Comparison of ENCODE assay signal across 30 cellular contexts in the genomic region with DNA sequence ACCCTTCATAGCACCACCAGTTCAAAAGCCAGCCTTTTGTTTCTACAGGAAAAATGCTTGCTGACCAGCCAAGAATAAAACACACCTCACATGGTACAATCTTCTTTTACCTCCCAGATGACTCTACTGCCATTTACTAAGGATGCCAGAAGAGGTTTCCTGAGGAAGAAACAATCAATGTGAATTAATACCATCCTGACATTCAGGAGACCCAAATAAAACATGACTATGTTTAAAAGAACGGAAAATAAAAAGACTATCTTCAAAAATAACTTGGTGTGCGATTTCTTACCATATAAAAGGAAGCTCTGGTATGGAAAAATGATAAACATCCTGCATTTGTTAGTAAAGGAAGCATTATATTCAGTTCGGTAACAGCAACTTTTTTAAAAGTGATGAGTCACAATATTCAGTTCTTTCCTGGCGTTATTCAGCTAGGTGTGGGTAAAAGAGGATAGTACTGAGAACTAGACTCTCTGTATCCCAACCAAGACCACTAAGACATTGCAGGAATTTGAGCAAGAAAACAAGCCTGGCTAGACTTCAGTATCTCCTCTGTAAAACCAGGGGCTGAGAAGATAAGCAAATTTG. TPM values are rescaled to one million over a fixed set of nuclear protein-coding genes. Genes with fewer than 3 reads are reported as not detected.
A peak's percentile ranks its signal among the peaks of the same experiment; 100 is the strongest.
DNase-seq lines count a peak whose midpoint lies in the region; ATAC-seq and TF ChIP-seq lines count a peak whose summit lies in the region.
"Had no signal": no experiment of that assay in that cellular context is flagged by ENCODE, and none has a peak within 500 bp of the region (broad histone marks: within the 10 kb centered on the region; RNA-seq: fewer than 3 reads in every experiment).

No MANE protein-coding gene starts in this region.

- peak overlapping the region; percentile 43 for H2AFZ ChIP-seq in smooth muscle cell (ENCODE audit: low read depth)

- no peaks in the 10 kb centered on the region for H3F3A ChIP-seq in smooth muscle cell (ENCODE audit: low read depth)

- H3K4me1 Mint-ChIP-seq in endothelial cell (ENCODE audit: unreplicated experiment) = peaks cover 6% of the 10 kb centered on the region
- H3K4me1 Mint-ChIP-seq: activated naive CD8-positive, alpha-beta T cell treated with anti-CD3 and anti-CD28 coated beads, Interleukin-2, amount 10 ng/mL, durations not matched to agents 7 days and 5 days; IgD-negative memory B cell; stimulated activated memory B cell treated with anti-CD40 and anti-IgM and Interleukin-4, amounts not matched to agents 10 μg/mL and 1 μg/mL and 100 μg/mL, for 72 hours had no signal

- ATAC-seq in RWPE2 (ENCODE audit: low read depth) (peak; percentile 40; the same call in 1 of the 3 replicates), left cardiac atrium (no peak)
- ATAC-seq: heart left ventricle; right cardiac atrium; stimulated activated memory B cell treated with anti-CD40 and anti-IgM and Interleukin-4, amounts not matched to agents 10 μg/mL and 1 μg/mL and 100 μg/mL, for 72 hours had no signal

- H3K4me3 ChIP-seq in RWPE2 (ENCODE audit: severe bottlenecking) (no peak overlapping the region), smooth muscle cell (no peak overlapping the region), tibial artery (no peak overlapping the region)
- H3K4me3 ChIP-seq: heart left ventricle, ovary, upper lobe of left lung had no signal

- H3K4me1 ChIP-seq in RWPE2 (ENCODE audit: insufficient read depth, poor library complexity, severe bottlenecking) (peaks cover 20% of the 10 kb centered on the region), smooth muscle cell (ENCODE audit: low read depth) (no peaks in the 10 kb centered on the region), tibial artery (peaks cover 0 to 33% (median 0%) of the 10 kb centered on the region in 4 donors)

- no peaks in the 10 kb centered on the region for H3K36me3 Mint-ChIP-seq in endothelial cell (ENCODE audit: low read depth, unreplicated experiment)
- H3K36me3 Mint-ChIP-seq: activated naive CD8-positive, alpha-beta T cell treated with anti-CD3 and anti-CD28 coated beads, Interleukin-2, amount 10 ng/mL, durations not matched to agents 7 days and 5 days; IgD-negative memory B cell; stimulated activated memory B cell treated with anti-CD40 and anti-IgM and Interleukin-4, amounts not matched to agents 10 μg/mL and 1 μg/mL and 100 μg/mL, for 72 hours had no signal

- no peaks in the 10 kb centered on the region for H3K27me3 Mint-ChIP-seq in endothelial cell (ENCODE audit: unreplicated experiment)
- H3K27me3 Mint-ChIP-seq: activated naive CD8-positive, alpha-beta T cell treated with anti-CD3 and anti-CD28 coated beads, Interleukin-2, amount 10 ng/mL, durations not matched to agents 7 days and 5 days; IgD-negative memory B cell; stimulated activated memory B cell treated with anti-CD40 and anti-IgM and Interleukin-4, amounts not matched to agents 10 μg/mL and 1 μg/mL and 100 μg/mL, for 72 hours had no signal

- no peaks in the 10 kb centered on the region for H3K9me3 Mint-ChIP-seq in endothelial cell (ENCODE audit: unreplicated experiment)
- H3K9me3 Mint-ChIP-seq: T-helper 2 cell treated with Interferon-gamma antibody and Interleukin-4, amounts not matched to agents 5 μg/mL and 100 μg/mL, for 36 hours had no signal

- H3K4me3 Mint-ChIP-seq in endothelial cell (ENCODE audit: unreplicated experiment) = no peak overlapping the region
- H3K4me3 Mint-ChIP-seq: activated naive CD8-positive, alpha-beta T cell treated with anti-CD3 and anti-CD28 coated beads, Interleukin-2, amount 10 ng/mL, durations not matched to agents 7 days and 5 days; IgD-negative memory B cell; stimulated activated memory B cell treated with anti-CD40 and anti-IgM and Interleukin-4, amounts not matched to agents 10 μg/mL and 1 μg/mL and 100 μg/mL, for 72 hours; T-helper 2 cell treated with Interferon-gamma antibody and Interleukin-4, amounts not matched to agents 5 μg/mL and 100 μg/mL, for 36 hours had no signal

- H3K9me3 ChIP-seq in RWPE2 (ENCODE audit: severe bottlenecking) = no peaks in the 10 kb centered on the region
- no peaks in the 10 kb centered on the region for H3K9me3 ChIP-seq in smooth muscle cell (replicated peaks; ENCODE audit: low read depth)
- no peaks in the 10 kb centered on the region for H3K9me3 ChIP-seq in tibial artery
- H3K9me3 ChIP-seq: heart left ventricle, ovary, upper lobe of left lung had no signal

- 50% methylated on average over 4 of the region's 4 CpGs for WGBS in smooth muscle cell (ENCODE audit: low lambda C conversion rate)

- intact Hi-C loops in posterior cingulate gyrus (cut with DNase I) = no loop called here
- intact Hi-C loops in left cardiac atrium (cut with DNase I) = no loop called here
- intact Hi-C loops in tibial artery (cut with DNase I; ENCODE audit: low total_unique reads) = no loop called here

- no peaks in the 10 kb centered on the region for H3K79me2 ChIP-seq in smooth muscle cell (ENCODE audit: low read depth)

- TF ChIP-seq CTCF in RWPE2 (IDR thresholded peaks at IDR 0.05; ENCODE audit: poor library complexity, severe bottlenecking) = no peak
- no peak for TF ChIP-seq CTCF in endothelial cell (IDR thresholded peaks at IDR 0.05; ENCODE audit: unreplicated experiment)
- TF ChIP-seq CTCF in smooth muscle cell (IDR thresholded peaks at IDR 0.05; ENCODE audit: borderline replicate concordance, insufficient read depth, poor library complexity, severe bottlenecking) = no peak
- TF ChIP-seq CTCF in tibial artery (IDR thresholded peaks at IDR 0.05) = no peak

- peak overlapping the region; percentile 81 for H3K27ac Mint-ChIP-seq in endothelial cell (ENCODE audit: unreplicated experiment)
- H3K27ac Mint-ChIP-seq: activated naive CD8-positive, alpha-beta T cell treated with anti-CD3 and anti-CD28 coated beads, Interleukin-2, amount 10 ng/mL, durations not matched to agents 7 days and 5 days; IgD-negative memory B cell; stimulated activated memory B cell treated with anti-CD40 and anti-IgM and Interleukin-4, amounts not matched to agents 10 μg/mL and 1 μg/mL and 100 μg/mL, for 72 hours; T-helper 2 cell treated with Interferon-gamma antibody and Interleukin-4, amounts not matched to agents 5 μg/mL and 100 μg/mL, for 36 hours had no signal

- H3K27ac ChIP-seq in RWPE2 (ENCODE audit: poor library complexity, severe bottlenecking) = no peak overlapping the region
- H3K27ac ChIP-seq in smooth muscle cell (ENCODE audit: low read depth) = no peak overlapping the region
- H3K27ac ChIP-seq in tibial artery = peak overlapping the region in 1 of 2 donors; percentile 36
- H3K27ac ChIP-seq: C4-2B, ovary, upper lobe of left lung, VCaP had no signal

- H3K4me2 ChIP-seq in smooth muscle cell = no peak overlapping the region

- H3K9ac ChIP-seq in smooth muscle cell (ENCODE audit: low read depth) = no peak overlapping the region

- H3K36me3 ChIP-seq in RWPE2 (ENCODE audit: low read depth) (no peaks in the 10 kb centered on the region), smooth muscle cell (ENCODE audit: low read depth) (no peaks in the 10 kb centered on the region), tibial artery (no peaks in the 10 kb centered on the region)
- H3K36me3 ChIP-seq: heart left ventricle, ovary, upper lobe of left lung had no signal

- DNase-seq in HCEC 1CT = peak; percentile 6
- no peak for DNase-seq in RWPE2 (ENCODE audit: low spot score)
- DNase-seq in endothelial cell (ENCODE audit: low spot score) = no peak
- no peak for DNase-seq in smooth muscle cell (lab: John Stamatoyannopoulos, UW; ENCODE audit: unreplicated experiment)
- no peak for DNase-seq in posterior cingulate gyrus
- DNase-seq in left cardiac atrium = no peak
- no peak for DNase-seq in tibial artery
- DNase-seq: activated CD4-positive, alpha-beta T cell treated with anti-CD3 and anti-CD28 coated beads for 48 hours; activated gamma-delta T cell; activated naive CD8-positive, alpha-beta T cell treated with anti-CD3 and anti-CD28 coated beads, Interleukin-2, amount 10 ng/mL, durations not matched to agents 7 days and 5 days; activated T-cell treated with anti-CD3 and anti-CD28 coated beads, Interleukin-2, amount 50 U/mL, for 1 hour; Calu3; cerebellar nuclear complex; effector CD4-positive, alpha-beta T cell; erythroblast; heart left ventricle; NCI-H2029; NCI-H226; ovary; right cardiac atrium; stimulated activated CD4-positive, alpha-beta T cell treated with anti-CD3 and anti-CD28 coated beads, Interleukin-12 subunit alpha, Interleukin-12 subunit beta, amount 100 ng/mL, for 4 hours; stimulated activated CD4-positive, alpha-beta T cell treated with anti-CD3 and anti-CD28 coated beads, Interleukin-4, amount 100 ng/mL, for 4 hours; substantia nigra; upper lobe of left lung had no signal

- no peaks in the 10 kb centered on the region for H4K20me1 ChIP-seq in smooth muscle cell (ENCODE audit: low read depth)

- H3K27me3 ChIP-seq in RWPE2 (ENCODE audit: insufficient read depth, poor library complexity, severe bottlenecking) (no peaks in the 10 kb centered on the region), smooth muscle cell (ENCODE audit: low read depth) (no peaks in the 10 kb centered on the region), tibial artery (no peaks in the 10 kb centered on the region)
- H3K27me3 ChIP-seq: heart left ventricle, upper lobe of left lung had no signal

RNA-seq across cellular contexts. Expression of a gene that starts 16.3 kb away (rescaled TPM):
- total RNA-seq in endothelial cell (ENCODE audit: unreplicated experiment) = 1.2 TPM
- 5.8 and 15.1 TPM in 2 replicates for total RNA-seq in smooth muscle cell
- polyA plus RNA-seq in smooth muscle cell = 7.0 and 8.2 TPM in 2 replicates
- total RNA-seq in left cardiac atrium = 10 to 100 TPM in 1 of 2 donors, 1 to 10 TPM in 1; 9.2 to 12.5 TPM
- total RNA-seq: activated CD8-positive, alpha-beta memory T cell treated with anti-CD3 and anti-CD28 coated beads for 36 hours; activated naive CD8-positive, alpha-beta T cell treated with anti-CD3 and anti-CD28 coated beads, Interleukin-2, amount 10 ng/mL, durations not matched to agents 7 days and 5 days had no signal
- polyA plus RNA-seq: IgD-negative memory B cell had no signal
